In the genomic region with DNA sequence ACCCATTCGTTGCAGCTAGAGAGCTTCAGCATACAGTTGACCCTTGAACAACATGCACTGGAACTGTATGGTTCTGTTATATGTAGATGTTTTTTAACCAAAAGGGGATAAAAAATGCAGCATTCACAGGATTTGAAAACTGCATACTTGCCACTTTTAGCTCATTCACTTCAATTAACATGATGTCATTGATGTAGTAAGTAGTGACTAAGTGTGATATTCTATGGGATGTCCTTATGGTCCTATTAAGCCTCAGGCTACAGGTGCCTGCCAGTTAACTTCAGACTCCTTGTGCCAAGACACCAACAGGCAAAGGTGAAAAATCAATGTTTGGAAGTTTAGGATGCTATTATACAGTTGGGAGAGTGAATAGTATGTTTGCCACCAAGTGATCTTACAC, we compare ENCODE assay signal across 31 cellular contexts.
"Had no signal": no experiment of that assay in that cellular context is flagged by ENCODE, and none has a peak within 500 bp of the region (broad histone marks: within the 10 kb centered on the region; RNA-seq: fewer than 3 reads in every experiment).

No MANE protein-coding gene starts in this region.

- H3K27me3 Mint-ChIP-seq: activated CD4-positive, alpha-beta memory T cell treated with anti-CD3 and anti-CD28 coated beads, Interleukin-2, amount 10 ng/mL, durations not matched to agents 7 days and 5 days had no signal

- H3K9me3 ChIP-seq: adrenal gland, body of pancreas, colonic mucosa, gastrocnemius medialis had no signal

- H3K27me3 ChIP-seq: adrenal gland, body of pancreas, cardiac muscle cell, colonic mucosa, gastrocnemius medialis, heart left ventricle had no signal

- H3K36me3 Mint-ChIP-seq: activated naive CD4-positive, alpha-beta T cell treated with anti-CD3 and anti-CD28 coated beads, Interleukin-2, amount 50 U/mL, for 24 hours; activated naive CD8-positive, alpha-beta T cell treated with anti-CD3 and anti-CD28 coated beads for 36 hours had no signal

- DNase-seq: activated CD4-positive, alpha-beta memory T cell treated with anti-CD3 and anti-CD28 coated beads, Interleukin-2, amount 10 ng/mL, durations not matched to agents 7 days and 5 days; activated CD4-positive, alpha-beta T cell treated with anti-CD3 and anti-CD28 coated beads for 1 hour; activated CD4-positive, alpha-beta T cell treated with anti-CD3 and anti-CD28 coated beads for 4 hours; activated CD4-positive, alpha-beta T cell treated with anti-CD3 and anti-CD28 coated beads, Interleukin-2, amount 10 ng/mL, durations not matched to agents 7 days and 5 days; activated CD4-positive, alpha-beta T cell treated with anti-CD3 and anti-CD28 coated beads, Interleukin-2, amount 50 U/mL, for 4 hours; activated CD4-positive, CD25-positive, alpha-beta regulatory T cell; activated CD8-positive, alpha-beta memory T cell treated with anti-CD3 and anti-CD28 coated beads, Interleukin-2, amount 50 U/mL, for 48 hours; activated gamma-delta T cell; activated naive CD4-positive, alpha-beta T cell treated with Interleukin-2 at 50 U/mL for 16 hours; activated naive CD8-positive, alpha-beta T cell treated with anti-CD3 and anti-CD28 coated beads for 36 hours; activated naive CD8-positive, alpha-beta T cell treated with anti-CD3 and anti-CD28 coated beads, Interleukin-2, amount 50 U/mL, for 24 hours; activated T-cell treated with anti-CD3 and anti-CD28 coated beads for 4 hours; activated T-cell treated with anti-CD3 and anti-CD28 coated beads, Interleukin-2, amount 50 U/mL, for 24 hours; activated T-cell treated with anti-CD3 and anti-CD28 coated beads, Interleukin-2, amount 50 U/mL, for 72 hours; adrenal gland; amygdala; aorta; body of pancreas; central memory CD4-positive, alpha-beta T cell; cerebellar nuclear complex; colonic mucosa; effector CD8-positive, alpha-beta T cell; foreskin fibroblast; gastrocnemius medialis; glutamatergic neuron; heart left ventricle; T-helper 2 cell had no signal

- H3K27ac ChIP-seq: adrenal gland, body of pancreas, cardiac muscle cell, colonic mucosa, gastrocnemius medialis, heart left ventricle had no signal

- H3K4me1 Mint-ChIP-seq: activated CD4-positive, alpha-beta memory T cell treated with anti-CD3 and anti-CD28 coated beads, Interleukin-2, amount 10 ng/mL, durations not matched to agents 7 days and 5 days; activated CD4-positive, alpha-beta T cell treated with anti-CD3 and anti-CD28 coated beads, Interleukin-2, amount 10 ng/mL, durations not matched to agents 7 days and 5 days; activated naive CD4-positive, alpha-beta T cell treated with anti-CD3 and anti-CD28 coated beads, Interleukin-2, amount 50 U/mL, for 24 hours; activated naive CD8-positive, alpha-beta T cell treated with anti-CD3 and anti-CD28 coated beads for 36 hours; activated naive CD8-positive, alpha-beta T cell treated with anti-CD3 and anti-CD28 coated beads, Interleukin-2, amount 50 U/mL, for 24 hours had no signal

- H3K9me3 Mint-ChIP-seq: activated CD4-positive, alpha-beta memory T cell treated with anti-CD3 and anti-CD28 coated beads, Interleukin-2, amount 10 ng/mL, durations not matched to agents 7 days and 5 days; activated CD4-positive, alpha-beta T cell treated with anti-CD3 and anti-CD28 coated beads, Interleukin-2, amount 10 ng/mL, durations not matched to agents 7 days and 5 days; activated naive CD4-positive, alpha-beta T cell treated with anti-CD3 and anti-CD28 coated beads, Interleukin-2, amount 50 U/mL, for 24 hours; activated naive CD8-positive, alpha-beta T cell treated with anti-CD3 and anti-CD28 coated beads, Interleukin-2, amount 50 U/mL, for 24 hours; activated T-cell treated with anti-CD3 and anti-CD28 coated beads, Interleukin-2, amount 50 U/mL, for 24 hours; activated T-cell treated with anti-CD3 and anti-CD28 coated beads, Interleukin-2, amount 50 U/mL, for 72 hours had no signal

- FAIRE-seq: endometrium, endothelial cell of umbilical vein had no signal

- H3K36me3 ChIP-seq: adrenal gland, cardiac muscle cell, colonic mucosa, gastrocnemius medialis, heart left ventricle had no signal

- H3K4me3 Mint-ChIP-seq: activated CD4-positive, alpha-beta memory T cell treated with anti-CD3 and anti-CD28 coated beads, Interleukin-2, amount 10 ng/mL, durations not matched to agents 7 days and 5 days; activated CD4-positive, alpha-beta T cell treated with anti-CD3 and anti-CD28 coated beads, Interleukin-2, amount 10 ng/mL, durations not matched to agents 7 days and 5 days; activated naive CD4-positive, alpha-beta T cell treated with anti-CD3 and anti-CD28 coated beads, Interleukin-2, amount 50 U/mL, for 24 hours; activated naive CD8-positive, alpha-beta T cell treated with anti-CD3 and anti-CD28 coated beads for 36 hours; activated naive CD8-positive, alpha-beta T cell treated with anti-CD3 and anti-CD28 coated beads, Interleukin-2, amount 50 U/mL, for 24 hours; activated T-cell treated with anti-CD3 and anti-CD28 coated beads, Interleukin-2, amount 50 U/mL, for 24 hours; activated T-cell treated with anti-CD3 and anti-CD28 coated beads, Interleukin-2, amount 50 U/mL, for 72 hours had no signal

- H3K4me1 ChIP-seq: adrenal gland, body of pancreas, colonic mucosa, gastrocnemius medialis, heart left ventricle had no signal

- H3K27ac Mint-ChIP-seq: activated CD4-positive, alpha-beta memory T cell treated with anti-CD3 and anti-CD28 coated beads, Interleukin-2, amount 10 ng/mL, durations not matched to agents 7 days and 5 days; activated CD4-positive, alpha-beta T cell treated with anti-CD3 and anti-CD28 coated beads, Interleukin-2, amount 10 ng/mL, durations not matched to agents 7 days and 5 days; activated naive CD4-positive, alpha-beta T cell treated with anti-CD3 and anti-CD28 coated beads, Interleukin-2, amount 50 U/mL, for 24 hours; activated naive CD8-positive, alpha-beta T cell treated with anti-CD3 and anti-CD28 coated beads for 36 hours; activated naive CD8-positive, alpha-beta T cell treated with anti-CD3 and anti-CD28 coated beads, Interleukin-2, amount 50 U/mL, for 24 hours; activated T-cell treated with anti-CD3 and anti-CD28 coated beads, Interleukin-2, amount 50 U/mL, for 24 hours; activated T-cell treated with anti-CD3 and anti-CD28 coated beads, Interleukin-2, amount 50 U/mL, for 72 hours had no signal

- H3K4me3 ChIP-seq: adrenal gland, body of pancreas, cardiac muscle cell, colonic mucosa, gastrocnemius medialis, heart left ventricle had no signal
